ENCODE assay signal across 8 cellular contexts in the genomic region with DNA sequence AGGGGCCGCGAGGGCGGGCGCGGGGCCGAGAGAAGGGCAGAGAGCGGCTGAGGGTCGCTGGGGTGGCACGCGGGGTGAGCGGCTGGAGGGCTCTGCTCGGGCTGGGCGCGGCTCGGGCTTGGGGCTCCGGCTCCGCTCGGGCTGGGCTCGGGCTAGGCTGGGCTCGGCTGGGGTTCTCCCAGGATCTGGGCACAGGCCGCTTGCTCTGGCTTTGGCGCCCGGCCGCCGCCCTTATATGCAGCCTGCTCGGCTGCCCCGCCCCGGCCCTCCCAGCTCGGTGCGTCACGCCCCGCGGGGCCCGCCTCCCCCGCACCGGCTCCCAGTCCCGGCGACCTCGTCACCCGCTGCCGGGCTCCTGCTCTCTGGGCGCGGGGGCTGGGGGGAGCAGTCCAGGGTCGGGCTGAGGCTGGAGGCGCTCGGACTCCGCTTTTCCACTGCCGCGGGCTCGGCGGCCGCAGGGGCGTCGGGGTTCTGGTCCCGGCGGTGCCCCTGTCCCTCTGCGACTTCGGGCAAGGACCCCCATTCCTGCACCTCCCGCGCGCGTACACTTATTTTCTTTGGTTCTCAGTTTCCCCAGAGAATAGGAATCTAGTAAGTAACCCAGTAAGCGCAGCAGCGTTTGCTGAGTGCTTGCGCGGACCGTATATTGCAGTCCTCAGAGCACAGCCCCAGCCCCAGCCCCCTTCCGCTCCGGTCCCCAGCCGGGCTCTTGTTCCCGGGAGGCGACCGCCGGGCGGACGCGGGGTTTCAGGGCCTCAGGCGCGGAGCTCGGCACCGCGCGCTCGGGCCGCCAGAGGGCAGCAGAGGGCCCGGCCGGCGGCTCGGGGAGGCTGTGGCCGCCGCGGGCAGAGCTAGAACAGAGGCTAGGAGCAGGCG. TPM values are rescaled to one million over a fixed set of nuclear protein-coding genes. Genes with fewer than 3 reads are reported as not detected.
DNase-seq lines count a peak whose midpoint lies in the region; ATAC-seq and TF ChIP-seq lines count a peak whose summit lies in the region.

A gene with protein sequence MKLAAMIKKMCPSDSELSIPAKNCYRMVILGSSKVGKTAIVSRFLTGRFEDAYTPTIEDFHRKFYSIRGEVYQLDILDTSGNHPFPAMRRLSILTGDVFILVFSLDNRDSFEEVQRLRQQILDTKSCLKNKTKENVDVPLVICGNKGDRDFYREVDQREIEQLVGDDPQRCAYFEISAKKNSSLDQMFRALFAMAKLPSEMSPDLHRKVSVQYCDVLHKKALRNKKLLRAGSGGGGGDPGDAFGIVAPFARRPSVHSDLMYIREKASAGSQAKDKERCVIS (minus strand): TSS at position 207 of the 876 bp plus-strand sequence. CDS start 214 bp downstream, outside the sequence.

- no peaks in the 10 kb centered on the region for H4K20me1 ChIP-seq in osteoblast (ENCODE audit: insufficient read depth, low read length)

- peak; percentile 75 for ATAC-seq in GM21515 (IDR thresholded peaks at IDR 0.05; ENCODE audit: unreplicated experiment)

- peaks cover 11% of the 10 kb centered on the region for H3K4me1 ChIP-seq in SJSA1 (replicated peaks)
- H3K4me1 ChIP-seq in osteoblast (ENCODE audit: insufficient read depth, low read length): peaks cover 12% of the 10 kb centered on the region

- peaks cover 4% of the 10 kb centered on the region for H3K9me3 ChIP-seq in SJSA1 (replicated peaks)
- H3K9me3 ChIP-seq in osteoblast (ENCODE audit: low read depth, low read length): no peaks in the 10 kb centered on the region

- in situ Hi-C loops in KBM-7 (cut with MboI; ENCODE audit: low pct_unique_long_range_greater_than_20kb, low sequenced_read_pairs): no loop called here

- no peaks in the 10 kb centered on the region for H3K79me2 ChIP-seq in osteoblast (ENCODE audit: insufficient read depth, low read length)

- peak within 1 kb of the TSS; percentile 83 for H2AFZ ChIP-seq in osteoblast (ENCODE audit: low read length)

- peak within 1 kb of the TSS; percentile 95 for H3K4me2 ChIP-seq in osteoblast (ENCODE audit: insufficient read depth, low read length)

- H3K4me3 ChIP-seq in SJSA1 (peak within 1 kb of the TSS; percentile 47), osteoblast (ENCODE audit: insufficient read depth, low read length) (peak within 1 kb of the TSS; percentile 79)

- H3K27ac ChIP-seq in SJSA1: peak within 1 kb of the TSS; percentile 38; the same call in 1 of the 2 replicates
- H3K27ac ChIP-seq in osteoblast (ENCODE audit: low read depth, low read length): peak within 1 kb of the TSS; percentile 72
- peak within 1 kb of the TSS; percentile 74 for H3K27ac ChIP-seq in temporal lobe (ENCODE audit: low read depth, low read length)

- H3K36me3 ChIP-seq in SJSA1 (peaks cover 22% of the 10 kb centered on the region), osteoblast (ENCODE audit: insufficient read depth, low read length) (peaks cover 2% of the 10 kb centered on the region)

- H3K27me3 ChIP-seq in SJSA1 (replicated peaks) (no peaks in the 10 kb centered on the region), osteoblast (ENCODE audit: insufficient read depth, low read length) (peaks cover 3% of the 10 kb centered on the region)

- DNase-seq in CMK (ENCODE audit: low read depth) (peak; percentile 60), KBM-7 (peak; percentile 89), SJSA1 (ENCODE audit: low read depth in 1 of 2, low spot score in 2 of 2) (peak; percentile 85), glomerular visceral epithelial cell (ENCODE audit: extremely low spot score) (peak; percentile 88), osteoblast (ENCODE audit: insufficient read length, low spot score, missing footprints) (peak; percentile 100)
- DNase-seq in activated naive CD4-positive, alpha-beta T cell treated with anti-CD3 and anti-CD28 coated beads, Interleukin-2, amount 50 U/mL, for 16 hours: peak; percentile 82

- peak; percentile 64 for TF ChIP-seq CTCF in osteoblast (IDR thresholded peaks at IDR 0.05; ENCODE audit: extremely low read depth, low read depth, low read length)

RNA-seq across cellular contexts. Expression of the gene that starts here (rescaled TPM):
- 0.28 and 1.3 TPM in 2 replicates for total RNA-seq in SJSA1 (2014; rRNA removed; shearing (Covaris generic))
- total RNA-seq in osteoblast (13.8 and 14.7 TPM in 2 replicates), temporal lobe (7.4 TPM)

Comparison
In these comparisons a context has a peak if more than half of its experiments do, and no peak if none do; other contexts are left out.
1. Peak in every context shown above with its lines: DNase-seq, ATAC-seq, H3K4me3 ChIP-seq and H3K27ac ChIP-seq.